In the genomic region with DNA sequence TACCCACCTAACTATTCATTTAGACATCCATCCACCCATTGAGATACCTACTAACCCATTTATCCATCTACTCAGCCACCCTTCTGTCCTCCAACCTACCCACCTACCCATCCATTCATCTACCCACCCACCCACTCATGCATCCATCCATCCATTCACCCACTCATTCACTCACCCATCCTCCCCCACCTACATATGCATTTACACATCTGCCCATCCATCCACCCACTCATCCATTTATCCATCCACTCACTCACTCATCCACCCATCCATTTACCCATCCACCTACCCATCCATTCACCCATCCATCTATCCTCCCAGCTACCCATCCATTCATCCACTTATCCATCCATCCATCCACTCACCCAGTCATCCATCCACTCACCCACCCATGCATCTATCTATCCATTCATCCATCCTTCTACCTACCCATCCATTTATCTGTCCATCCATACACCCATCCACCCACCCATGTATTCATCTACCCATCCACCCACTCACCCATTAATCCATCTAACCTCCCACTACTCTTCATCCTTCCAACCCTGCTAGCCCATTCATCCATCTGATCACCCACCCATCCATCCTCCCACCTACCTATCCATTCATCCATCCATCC, we compare ENCODE assay signal across 7 cellular contexts.
"Had no signal": no experiment of that assay in that cellular context is flagged by ENCODE, and none has a peak within 500 bp of the region (broad histone marks: within the 10 kb centered on the region; RNA-seq: fewer than 3 reads in every experiment).

No MANE protein-coding gene starts in this region.

- H3K9ac ChIP-seq: GM23248, KMS-11 had no signal

- DNase-seq: GM23248, GOT3, H9, HCEC 1CT, HFFc6, KBM-7 had no signal

- H3K27ac ChIP-seq: GM23248, KMS-11 had no signal

- H3K4me3 ChIP-seq: GM23248 had no signal

- H2AFZ ChIP-seq: GM23248 had no signal
